8 cellular contexts compared by ENCODE assay signal in the genomic region with DNA sequence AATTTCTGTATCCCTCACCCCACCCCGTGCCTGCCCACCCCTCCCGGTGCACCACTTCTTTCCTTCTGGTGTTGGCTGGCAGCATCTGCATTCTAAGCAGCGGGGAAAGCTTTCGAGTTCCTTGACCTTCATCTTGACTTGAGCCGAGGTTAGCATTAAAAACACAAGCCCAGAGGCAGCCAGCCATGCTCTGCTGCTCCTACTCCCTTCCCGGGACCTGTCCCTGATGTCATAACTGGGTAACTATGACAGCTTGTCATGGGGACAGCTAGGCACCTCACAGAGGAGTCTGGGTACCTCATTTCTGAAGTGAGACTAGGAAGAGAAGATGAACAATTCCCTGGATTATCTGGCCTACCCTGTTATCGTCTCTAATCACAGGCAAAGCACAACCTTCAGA. TPM values are rescaled to one million over a fixed set of nuclear protein-coding genes. Genes with fewer than 3 reads are reported as not detected.
DNase-seq lines count a peak whose midpoint lies in the region; TF ChIP-seq lines count a peak whose summit lies in the region.

Gene CFAP97D1, plus strand, starts transcription at position 301 of the 400 bp plus-strand sequence. Its CDS starts 28 bp downstream, at position 329.

- H3K4me3 ChIP-seq in BLaER1 (peak within 1 kb of the TSS; percentile 94), OCI-LY3 (ENCODE audit: low read length) (peak within 1 kb of the TSS; percentile 95), endocrine pancreas (ENCODE audit: control insufficient read depth, insufficient read depth, low read length) (peak within 1 kb of the TSS; percentile 9)

- H3K36me3 ChIP-seq in BLaER1 (peaks cover 2% of the 10 kb centered on the region; the same call in 1 of the 2 replicates), OCI-LY3 (replicated peaks; ENCODE audit: low read depth, low read length) (peaks cover 3% of the 10 kb centered on the region), endocrine pancreas (ENCODE audit: control insufficient read depth, insufficient read depth, low read length) (no peaks in the 10 kb centered on the region)

- peaks cover 19% of the 10 kb centered on the region for H3K4me1 Mint-ChIP-seq in neural crest cell

- H3K9ac ChIP-seq in BLaER1: peak within 1 kb of the TSS; percentile 84
- peak within 1 kb of the TSS; percentile 73 for H3K9ac ChIP-seq in OCI-LY3 (ENCODE audit: low read length)
- peak within 1 kb of the TSS; percentile 90 for H3K9ac ChIP-seq in endocrine pancreas (ENCODE audit: control insufficient read depth, insufficient read depth, low read length)

- no peaks in the 10 kb centered on the region for H4K20me1 ChIP-seq in BLaER1
- H4K20me1 ChIP-seq in OCI-LY3 (ENCODE audit: insufficient read depth, low read length): no peaks in the 10 kb centered on the region

- TF ChIP-seq CTCF in OCI-LY3 (IDR thresholded peaks at IDR 0.05; ENCODE audit: low read depth, low read length) (no peak), neural crest cell (conservative IDR thresholded peaks at IDR 0.05) (no peak)

- peak within 1 kb of the TSS; percentile 87 for H3K4me3 Mint-ChIP-seq in neural crest cell

- peaks cover 16% of the 10 kb centered on the region for H3K4me1 ChIP-seq in BLaER1
- peaks cover 5% of the 10 kb centered on the region for H3K4me1 ChIP-seq in OCI-LY3 (ENCODE audit: low read length)
- H3K4me1 ChIP-seq in endocrine pancreas (ENCODE audit: control insufficient read depth, insufficient read depth, low read length): no peaks in the 10 kb centered on the region

- H3K4me2 ChIP-seq in BLaER1 (peak within 1 kb of the TSS; percentile 99), OCI-LY3 (ENCODE audit: low read length) (peak within 1 kb of the TSS; percentile 99)

- H3K9me3 ChIP-seq in BLaER1 (no peaks in the 10 kb centered on the region), OCI-LY3 (ENCODE audit: insufficient read depth, low read length) (no peaks in the 10 kb centered on the region), endocrine pancreas (ENCODE audit: control insufficient read depth, low read length) (no peaks in the 10 kb centered on the region)

- H3K27ac ChIP-seq in BLaER1: no peak within 1 kb of the TSS
- H3K27ac ChIP-seq in OCI-LY3 (ENCODE audit: low read length): no peak within 1 kb of the TSS

- DNase-seq in neural crest cell (ENCODE audit: low read depth, low spot score) (no peak), NCI-H524 treated with DMSO at 0.1 percent for 48 hours (lab: John Stamatoyannopoulos, UW) (no peak), NCI-H146 (lab: John Stamatoyannopoulos, UW) (no peak), DMS53 treated with DMSO at 0.1 percent for 48 hours (lab: John Stamatoyannopoulos, UW; ENCODE audit: unreplicated experiment) (no peak)
- no peak for DNase-seq in activated effector memory CD4-positive, alpha-beta T cell treated with anti-CD3 and anti-CD28 coated beads, Interleukin-2, amount 50 U/mL, for 16 hours

- peaks cover 24% of the 10 kb centered on the region for H3K27me3 Mint-ChIP-seq in neural crest cell (ENCODE audit: low read depth)

- no peaks in the 10 kb centered on the region for H3K36me3 Mint-ChIP-seq in neural crest cell (ENCODE audit: low read depth)

- peak within 1 kb of the TSS; percentile 22 for H3K27ac Mint-ChIP-seq in neural crest cell (ENCODE audit: unreplicated experiment)

- peaks cover 16% of the 10 kb centered on the region for H3K27me3 ChIP-seq in BLaER1
- H3K27me3 ChIP-seq in OCI-LY3 (ENCODE audit: low read depth, low read length): peaks cover 37% of the 10 kb centered on the region
- H3K27me3 ChIP-seq in endocrine pancreas (ENCODE audit: control insufficient read depth, insufficient read depth, low read length): no peaks in the 10 kb centered on the region

- no peaks in the 10 kb centered on the region for H3K9me3 Mint-ChIP-seq in neural crest cell

- peak within 1 kb of the TSS; percentile 92 for H2AFZ ChIP-seq in OCI-LY3 (ENCODE audit: low read depth, low read length)

- no peaks in the 10 kb centered on the region for H3K79me2 ChIP-seq in OCI-LY3 (ENCODE audit: low read length)

RNA-seq across cellular contexts. Expression of gene CFAP97D1, which starts in this region (rescaled TPM):
- not detected in 2 replicates for total RNA-seq in neural crest cell

Comparison
In these comparisons a context has a peak if more than half of its experiments do, and no peak if none do; other contexts are left out.
1. H3K4me3 ChIP-seq: peak in every context shown above with its lines; median percentile 95 in OCI-LY3; 94 in BLaER1; 9 in endocrine pancreas.